17 cellular contexts compared by ENCODE assay signal in genomic region chr2:45244928-45245327, GRCh38.
"Had no signal": no experiment of that assay in that cellular context is flagged by ENCODE, and none has a peak within 500 bp of the region (broad histone marks: within the 10 kb centered on the region; RNA-seq: fewer than 3 reads in every experiment).

No MANE protein-coding gene starts in this region.

- H2AFZ ChIP-seq: hepatocyte had no signal

- ATAC-seq: effector memory CD8-positive, alpha-beta T cell; gastroesophageal sphincter; left colon; left ventricle myocardium superior; naive thymus-derived CD8-positive, alpha-beta T cell; sciatic nerve had no signal

- H3K27ac ChIP-seq: epithelial cell of prostate, esophagus muscularis mucosa, gastroesophageal sphincter, hepatocyte, neutrophil had no signal

- DNase-seq: effector memory CD8-positive, alpha-beta T cell; glutamatergic neuron; left colon; left ventricle myocardium superior; mesendoderm; naive thymus-derived CD8-positive, alpha-beta T cell; stimulated activated CD4-positive, alpha-beta T cell treated with anti-CD3 and anti-CD28 coated beads, Interleukin-2, amount 100 ng/mL, for 48 hours; stimulated activated naive CD4-positive, alpha-beta T cell treated with Interleukin-2 at 50 U/mL for 16 hours; trophoblast cell had no signal

- H3K4me2 ChIP-seq: hepatocyte, smooth muscle cell had no signal

- H3K36me3 ChIP-seq: esophagus muscularis mucosa, gastroesophageal sphincter, neutrophil had no signal

- H3K4me3 ChIP-seq: esophagus muscularis mucosa, gastroesophageal sphincter, hepatocyte, lung, smooth muscle cell had no signal

- H3K79me2 ChIP-seq: hepatocyte had no signal

- H3K27me3 ChIP-seq: esophagus muscularis mucosa, gastroesophageal sphincter, hepatocyte had no signal

- H3K9me3 ChIP-seq: esophagus muscularis mucosa, gastroesophageal sphincter, neutrophil had no signal
